Comparison of ENCODE assay signal across 39 cellular contexts in genomic region chr3:29593802-29594201, GRCh38.
"Had no signal": no experiment of that assay in that cellular context is flagged by ENCODE, and none has a peak within 500 bp of the region (broad histone marks: within the 10 kb centered on the region; RNA-seq: fewer than 3 reads in every experiment).

No MANE protein-coding gene starts in this region.

- ATAC-seq: activated CD4-positive, alpha-beta T cell treated with anti-CD3 and anti-CD28 coated beads for 36 hours; activated CD8-positive, alpha-beta memory T cell treated with anti-CD3 and anti-CD28 coated beads, Interleukin-2, amount 10 ng/mL, durations not matched to agents 7 days and 5 days; activated CD8-positive, alpha-beta T cell treated with anti-CD3 and anti-CD28 coated beads, Interleukin-2, amount 10 ng/mL, durations not matched to agents 7 days and 5 days; activated naive CD8-positive, alpha-beta T cell treated with anti-CD3 and anti-CD28 coated beads, Interleukin-2, amount 50 U/mL, for 24 hours; body of pancreas had no signal

- H3K27me3 Mint-ChIP-seq: activated B cell treated with CpG ODN at 0.5 μM for 24 hours; activated CD4-positive, alpha-beta memory T cell treated with anti-CD3 and anti-CD28 coated beads, Interleukin-2, amount 10 ng/mL, durations not matched to agents 7 days and 5 days; activated CD4-positive, alpha-beta T cell treated with anti-CD3 and anti-CD28 coated beads, Interleukin-2, amount 10 ng/mL, durations not matched to agents 7 days and 5 days; activated CD8-positive, alpha-beta memory T cell treated with anti-CD3 and anti-CD28 coated beads, Interleukin-2, amount 10 ng/mL, durations not matched to agents 7 days and 5 days; activated naive CD4-positive, alpha-beta T cell treated with anti-CD3 and anti-CD28 coated beads, Interleukin-2, amount 10 ng/mL, durations not matched to agents 7 days and 5 days; activated naive CD4-positive, alpha-beta T cell treated with anti-CD3 and anti-CD28 coated beads, Interleukin-2, amount 50 U/mL, for 24 hours; activated naive CD8-positive, alpha-beta T cell treated with anti-CD3 and anti-CD28 coated beads, Interleukin-2, amount 10 ng/mL, durations not matched to agents 7 days and 5 days; activated naive CD8-positive, alpha-beta T cell treated with anti-CD3 and anti-CD28 coated beads, Interleukin-2, amount 50 U/mL, for 24 hours; activated T-cell treated with anti-CD3 and anti-CD28 coated beads, Interleukin-2, amount 50 U/mL, for 24 hours; central memory CD8-positive, alpha-beta T cell had no signal

- DNase-seq: activated B cell treated with CpG ODN at 0.5 μM for 24 hours; activated CD4-positive, alpha-beta memory T cell treated with anti-CD3 and anti-CD28 coated beads, Interleukin-2, amount 10 ng/mL, durations not matched to agents 7 days and 5 days; activated CD4-positive, alpha-beta T cell treated with anti-CD3 and anti-CD28 coated beads for 1 hour; activated CD4-positive, alpha-beta T cell treated with anti-CD3 and anti-CD28 coated beads for 36 hours; activated CD4-positive, alpha-beta T cell treated with anti-CD3 and anti-CD28 coated beads for 48 hours; activated CD4-positive, alpha-beta T cell treated with anti-CD3 and anti-CD28 coated beads, Interleukin-2, amount 10 ng/mL, durations not matched to agents 7 days and 5 days; activated CD4-positive, alpha-beta T cell treated with anti-CD3 and anti-CD28 coated beads, Interleukin-2, amount 50 U/mL, for 48 hours; activated CD8-positive, alpha-beta memory T cell treated with anti-CD3 and anti-CD28 coated beads for 24 hours; activated CD8-positive, alpha-beta memory T cell treated with anti-CD3 and anti-CD28 coated beads, Interleukin-2, amount 10 ng/mL, durations not matched to agents 7 days and 5 days; activated CD8-positive, alpha-beta memory T cell treated with anti-CD3 and anti-CD28 coated beads, Interleukin-2, amount 50 U/mL, for 48 hours; activated CD8-positive, alpha-beta T cell treated with anti-CD3 and anti-CD28 coated beads, Interleukin-2, amount 10 ng/mL, durations not matched to agents 7 days and 5 days; activated effector memory CD4-positive, alpha-beta T cell treated with Interleukin-2 at 50 U/mL for 16 hours; activated gamma-delta T cell; activated naive CD4-positive, alpha-beta T cell treated with anti-CD3 and anti-CD28 coated beads, Interleukin-2, amount 10 ng/mL, durations not matched to agents 7 days and 5 days; activated naive CD4-positive, alpha-beta T cell treated with Interleukin-2 at 50 U/mL for 16 hours; activated naive CD8-positive, alpha-beta T cell treated with anti-CD3 and anti-CD28 coated beads, Interleukin-2, amount 10 ng/mL, durations not matched to agents 7 days and 5 days; activated naive CD8-positive, alpha-beta T cell treated with anti-CD3 and anti-CD28 coated beads, Interleukin-2, amount 50 U/mL, for 24 hours; activated T-cell treated with anti-CD3 and anti-CD28 coated beads, Interleukin-2, amount 50 U/mL, for 24 hours; activated T-cell treated with anti-CD3 and anti-CD28 coated beads, Interleukin-2, amount 50 U/mL, for 48 hours; amygdala; anterior cingulate cortex; body of pancreas; brain microvascular endothelial cell; caudate nucleus; cerebellar nuclear complex; T-helper 2 cell; T-helper 9 cell had no signal

- H3K4me1 Mint-ChIP-seq: activated B cell treated with CpG ODN at 0.5 μM for 24 hours; activated CD4-positive, alpha-beta memory T cell treated with anti-CD3 and anti-CD28 coated beads, Interleukin-2, amount 10 ng/mL, durations not matched to agents 7 days and 5 days; activated CD4-positive, alpha-beta T cell treated with anti-CD3 and anti-CD28 coated beads for 36 hours; activated CD4-positive, alpha-beta T cell treated with anti-CD3 and anti-CD28 coated beads, Interleukin-2, amount 10 ng/mL, durations not matched to agents 7 days and 5 days; activated CD8-positive, alpha-beta memory T cell treated with anti-CD3 and anti-CD28 coated beads, Interleukin-2, amount 10 ng/mL, durations not matched to agents 7 days and 5 days; activated naive CD4-positive, alpha-beta T cell treated with anti-CD3 and anti-CD28 coated beads, Interleukin-2, amount 10 ng/mL, durations not matched to agents 7 days and 5 days; activated naive CD4-positive, alpha-beta T cell treated with anti-CD3 and anti-CD28 coated beads, Interleukin-2, amount 50 U/mL, for 24 hours; activated naive CD8-positive, alpha-beta T cell treated with anti-CD3 and anti-CD28 coated beads, Interleukin-2, amount 10 ng/mL, durations not matched to agents 7 days and 5 days; activated naive CD8-positive, alpha-beta T cell treated with anti-CD3 and anti-CD28 coated beads, Interleukin-2, amount 50 U/mL, for 24 hours; central memory CD8-positive, alpha-beta T cell had no signal

- H3K27ac ChIP-seq: ascending aorta, body of pancreas, brain microvascular endothelial cell, cardiac muscle cell, VCaP had no signal

- H3K9me3 ChIP-seq: ascending aorta, body of pancreas had no signal

- H3K4me3 ChIP-seq: ascending aorta, body of pancreas, cardiac muscle cell had no signal

- H3K4me1 ChIP-seq: ascending aorta, body of pancreas had no signal

- H3K36me3 ChIP-seq: ascending aorta, brain microvascular endothelial cell, cardiac muscle cell had no signal

- H3K27me3 ChIP-seq: ascending aorta, body of pancreas, brain microvascular endothelial cell, cardiac muscle cell had no signal

- FAIRE-seq: bronchial epithelial cell, colon, TTC549 had no signal

- H3K36me3 Mint-ChIP-seq: activated CD8-positive, alpha-beta memory T cell treated with anti-CD3 and anti-CD28 coated beads, Interleukin-2, amount 10 ng/mL, durations not matched to agents 7 days and 5 days; activated naive CD4-positive, alpha-beta T cell treated with anti-CD3 and anti-CD28 coated beads, Interleukin-2, amount 10 ng/mL, durations not matched to agents 7 days and 5 days; activated naive CD4-positive, alpha-beta T cell treated with anti-CD3 and anti-CD28 coated beads, Interleukin-2, amount 50 U/mL, for 24 hours; activated naive CD8-positive, alpha-beta T cell; activated naive CD8-positive, alpha-beta T cell treated with anti-CD3 and anti-CD28 coated beads, Interleukin-2, amount 10 ng/mL, durations not matched to agents 7 days and 5 days had no signal

- H3K9me3 Mint-ChIP-seq: activated B cell treated with CpG ODN at 0.5 μM for 24 hours; activated CD4-positive, alpha-beta memory T cell treated with anti-CD3 and anti-CD28 coated beads, Interleukin-2, amount 10 ng/mL, durations not matched to agents 7 days and 5 days; activated CD4-positive, alpha-beta T cell treated with anti-CD3 and anti-CD28 coated beads, Interleukin-2, amount 10 ng/mL, durations not matched to agents 7 days and 5 days; activated naive CD4-positive, alpha-beta T cell treated with anti-CD3 and anti-CD28 coated beads, Interleukin-2, amount 10 ng/mL, durations not matched to agents 7 days and 5 days; activated T-helper 2 cell treated with anti-CD3 and anti-CD28 coated beads, Interferon-gamma antibody, Interleukin-2, Interleukin-4, amounts not matched to agents 10 μg/mL and 5 μg/mL and 100 μg/mL, durations not matched to agents 14 hours and 24 hours and 36 hours; central memory CD8-positive, alpha-beta T cell; T-helper 1 cell treated with Interleukin-12 subunit alpha and Interleukin-12 subunit beta and Interleukin-4 antibody, amounts not matched to agents 30 μg/mL and 1 μg/mL, for 36 hours; T-helper 2 cell treated with Interferon-gamma antibody and Interleukin-4, amounts not matched to agents 5 μg/mL and 100 μg/mL, for 36 hours had no signal

- H3K4me3 Mint-ChIP-seq: activated B cell treated with CpG ODN at 0.5 μM for 24 hours; activated CD4-positive, alpha-beta memory T cell treated with anti-CD3 and anti-CD28 coated beads, Interleukin-2, amount 10 ng/mL, durations not matched to agents 7 days and 5 days; activated CD4-positive, alpha-beta T cell treated with anti-CD3 and anti-CD28 coated beads for 36 hours; activated CD4-positive, alpha-beta T cell treated with anti-CD3 and anti-CD28 coated beads, Interleukin-2, amount 10 ng/mL, durations not matched to agents 7 days and 5 days; activated CD8-positive, alpha-beta memory T cell treated with anti-CD3 and anti-CD28 coated beads, Interleukin-2, amount 10 ng/mL, durations not matched to agents 7 days and 5 days; activated CD8-positive, alpha-beta T cell treated with anti-CD3 and anti-CD28 coated beads, Interleukin-2, amount 10 ng/mL, durations not matched to agents 7 days and 5 days; activated naive CD4-positive, alpha-beta T cell treated with anti-CD3 and anti-CD28 coated beads, Interleukin-2, amount 10 ng/mL, durations not matched to agents 7 days and 5 days; activated naive CD4-positive, alpha-beta T cell treated with anti-CD3 and anti-CD28 coated beads, Interleukin-2, amount 50 U/mL, for 24 hours; activated naive CD8-positive, alpha-beta T cell; activated naive CD8-positive, alpha-beta T cell treated with anti-CD3 and anti-CD28 coated beads, Interleukin-2, amount 10 ng/mL, durations not matched to agents 7 days and 5 days; activated naive CD8-positive, alpha-beta T cell treated with anti-CD3 and anti-CD28 coated beads, Interleukin-2, amount 50 U/mL, for 24 hours; activated T-cell treated with anti-CD3 and anti-CD28 coated beads, Interleukin-2, amount 50 U/mL, for 24 hours; central memory CD8-positive, alpha-beta T cell; T-helper 1 cell treated with Interleukin-12 subunit alpha and Interleukin-12 subunit beta and Interleukin-4 antibody, amounts not matched to agents 30 μg/mL and 1 μg/mL, for 36 hours; T-helper 2 cell treated with Interferon-gamma antibody and Interleukin-4, amounts not matched to agents 5 μg/mL and 100 μg/mL, for 36 hours had no signal

- H3K27ac Mint-ChIP-seq: activated B cell treated with CpG ODN at 0.5 μM for 24 hours; activated CD4-positive, alpha-beta memory T cell treated with anti-CD3 and anti-CD28 coated beads, Interleukin-2, amount 10 ng/mL, durations not matched to agents 7 days and 5 days; activated CD4-positive, alpha-beta T cell treated with anti-CD3 and anti-CD28 coated beads for 36 hours; activated CD4-positive, alpha-beta T cell treated with anti-CD3 and anti-CD28 coated beads, Interleukin-2, amount 10 ng/mL, durations not matched to agents 7 days and 5 days; activated CD8-positive, alpha-beta memory T cell treated with anti-CD3 and anti-CD28 coated beads, Interleukin-2, amount 10 ng/mL, durations not matched to agents 7 days and 5 days; activated CD8-positive, alpha-beta T cell treated with anti-CD3 and anti-CD28 coated beads, Interleukin-2, amount 10 ng/mL, durations not matched to agents 7 days and 5 days; activated naive CD4-positive, alpha-beta T cell treated with anti-CD3 and anti-CD28 coated beads, Interleukin-2, amount 10 ng/mL, durations not matched to agents 7 days and 5 days; activated naive CD4-positive, alpha-beta T cell treated with anti-CD3 and anti-CD28 coated beads, Interleukin-2, amount 50 U/mL, for 24 hours; activated naive CD8-positive, alpha-beta T cell; activated naive CD8-positive, alpha-beta T cell treated with anti-CD3 and anti-CD28 coated beads, Interleukin-2, amount 10 ng/mL, durations not matched to agents 7 days and 5 days; activated naive CD8-positive, alpha-beta T cell treated with anti-CD3 and anti-CD28 coated beads, Interleukin-2, amount 50 U/mL, for 24 hours; activated T-cell treated with anti-CD3 and anti-CD28 coated beads, Interleukin-2, amount 50 U/mL, for 24 hours; activated T-helper 2 cell treated with anti-CD3 and anti-CD28 coated beads, Interferon-gamma antibody, Interleukin-2, Interleukin-4, amounts not matched to agents 10 μg/mL and 5 μg/mL and 100 μg/mL, durations not matched to agents 14 hours and 24 hours and 36 hours; T-helper 1 cell treated with Interleukin-12 subunit alpha and Interleukin-12 subunit beta and Interleukin-4 antibody, amounts not matched to agents 30 μg/mL and 1 μg/mL, for 36 hours; T-helper 2 cell treated with Interferon-gamma antibody and Interleukin-4, amounts not matched to agents 5 μg/mL and 100 μg/mL, for 36 hours had no signal
